Comparison of ENCODE assay signal across 23 cellular contexts in genomic region chr7:40380111-40380510, GRCh38.
"Had no signal": no experiment of that assay in that cellular context is flagged by ENCODE, and none has a peak within 500 bp of the region (broad histone marks: within the 10 kb centered on the region; RNA-seq: fewer than 3 reads in every experiment).

No MANE protein-coding gene starts in this region.

- H3K9me3 ChIP-seq: colonic mucosa, esophagus squamous epithelium, gastroesophageal sphincter, lower lobe of right lung had no signal

- H3K36me3 Mint-ChIP-seq: immature natural killer cell had no signal

- H3K4me2 ChIP-seq: hepatocyte had no signal

- H2AFZ ChIP-seq: hepatocyte had no signal

- H3K79me2 ChIP-seq: hepatocyte had no signal

- H3K4me3 ChIP-seq: colonic mucosa, esophagus squamous epithelium, gastroesophageal sphincter, heart left ventricle, hepatocyte, left lung, lower lobe of right lung had no signal

- H3K27me3 ChIP-seq: colonic mucosa, esophagus squamous epithelium, foreskin keratinocyte, gastroesophageal sphincter, heart left ventricle, hepatocyte, left lung had no signal

- ATAC-seq: effector memory CD8-positive, alpha-beta T cell; esophagus mucosa; foreskin keratinocyte; gastroesophageal sphincter; heart left ventricle; left cardiac atrium; left lung; left ventricle myocardium superior; lower lobe of right lung had no signal

- H3K4me3 Mint-ChIP-seq: dendritic cell treated with granulocyte-macrophage colony-stimulating factor and Interleukin-4, amounts not matched to agents 40 ng/mL and 50 ng/mL, for 4 days; effector memory CD8-positive, alpha-beta T cell; endodermal cell; immature natural killer cell had no signal

- H3K4me1 Mint-ChIP-seq: immature natural killer cell had no signal

- H3K27ac ChIP-seq: colonic mucosa, epithelial cell of prostate, esophagus squamous epithelium, foreskin keratinocyte, gastroesophageal sphincter, heart left ventricle, hepatocyte, left lung, lower lobe of right lung had no signal

- DNase-seq: cerebellar nuclear complex; colonic mucosa; cortex of kidney; effector CD8-positive, alpha-beta T cell; effector memory CD8-positive, alpha-beta T cell; endodermal cell; erythroblast; esophagus squamous epithelium; foreskin keratinocyte; heart left ventricle; hypothalamus; immature natural killer cell; left cardiac atrium; left lung; left ventricle myocardium superior; lower lobe of right lung; mesenchymal stem cell; midbrain had no signal

- H3K4me1 ChIP-seq: colonic mucosa, esophagus squamous epithelium, foreskin keratinocyte, gastroesophageal sphincter, heart left ventricle, left lung, lower lobe of right lung had no signal

- H3K27ac Mint-ChIP-seq: dendritic cell treated with granulocyte-macrophage colony-stimulating factor and Interleukin-4, amounts not matched to agents 40 ng/mL and 50 ng/mL, for 4 days; effector memory CD8-positive, alpha-beta T cell; endodermal cell; immature natural killer cell had no signal

- H3K36me3 ChIP-seq: colonic mucosa, esophagus squamous epithelium, gastroesophageal sphincter, heart left ventricle, left lung, lower lobe of right lung had no signal

- H3K27me3 Mint-ChIP-seq: dendritic cell treated with granulocyte-macrophage colony-stimulating factor and Interleukin-4, amounts not matched to agents 40 ng/mL and 50 ng/mL, for 4 days; effector memory CD8-positive, alpha-beta T cell had no signal
